In genomic region chr22:36343070-36343719, GRCh38 we compare ENCODE assay signal across 8 cellular contexts. TPM values are rescaled to one million over a fixed set of nuclear protein-coding genes. Genes with fewer than 3 reads are reported as not detected.
DNase-seq lines count a peak whose midpoint lies in the region; ATAC-seq and TF ChIP-seq lines count a peak whose summit lies in the region.

No MANE protein-coding gene starts in this region.

- ATAC-seq in HG03457 (IDR thresholded peaks at IDR 0.05; ENCODE audit: unreplicated experiment) (no peak), GM18867 (IDR thresholded peaks at IDR 0.05; ENCODE audit: unreplicated experiment) (no peak), HG02840 (IDR thresholded peaks at IDR 0.05; ENCODE audit: low FRiP score, unreplicated experiment) (no peak), HG02884 (IDR thresholded peaks at IDR 0.05; ENCODE audit: unreplicated experiment) (no peak)

- no peak for TF ChIP-seq CTCF in CD14-positive monocyte (IDR thresholded peaks at IDR 0.05)
- no peak for TF ChIP-seq CTCF in neutrophil (IDR thresholded peaks at IDR 0.05)

- H3K27ac Mint-ChIP-seq in CD14-positive monocyte = peak overlapping the region in 4 of 7 donors; percentile 62 to 79 (median 68)

- H3K4me3 Mint-ChIP-seq in CD14-positive monocyte = no peak overlapping the region

- H3K9me3 Mint-ChIP-seq in CD14-positive monocyte = no peaks in the 10 kb centered on the region

- H3K4me3 ChIP-seq in effector memory CD4-positive, alpha-beta T cell (ENCODE audit: insufficient read depth, low read depth, low read length, poor library complexity, severe bottlenecking) = no peak overlapping the region
- no peak overlapping the region for H3K4me3 ChIP-seq in neutrophil (ENCODE audit: low read depth in 1 of 2, low read length in 1 of 2)

- peaks cover 66 to 96% of the 10 kb centered on the region in 2 donors for H3K36me3 Mint-ChIP-seq in CD14-positive monocyte

- H3K9me3 ChIP-seq in effector memory CD4-positive, alpha-beta T cell (ENCODE audit: control insufficient read depth, low read length) = no peaks in the 10 kb centered on the region
- H3K9me3 ChIP-seq in neutrophil = no peaks in the 10 kb centered on the region

- peaks cover 21% of the 10 kb centered on the region for H3K4me1 Mint-ChIP-seq in CD14-positive monocyte

- H3K4me1 ChIP-seq in effector memory CD4-positive, alpha-beta T cell (ENCODE audit: control insufficient read depth, insufficient read depth, low read length, poor library complexity, severe bottlenecking) = peaks cover 50% of the 10 kb centered on the region
- H3K4me1 ChIP-seq in neutrophil (ENCODE audit: control insufficient read depth in 1 of 2, insufficient read depth in 1 of 2, low read depth in 1 of 2, low read length in 1 of 2) = peaks cover 7 to 19% of the 10 kb centered on the region in 2 experiments

- no peaks in the 10 kb centered on the region for H3K27me3 ChIP-seq in effector memory CD4-positive, alpha-beta T cell (replicated peaks; ENCODE audit: control insufficient read depth, insufficient read depth, low read length, poor library complexity, severe bottlenecking)
- no peaks in the 10 kb centered on the region for H3K27me3 ChIP-seq in neutrophil

- intact Hi-C loops in CD14-positive monocyte (cut with micrococcal nuclease) = no loop called here

- no peak for DNase-seq in CD14-positive monocyte (ENCODE audit: low spot score)
- peak; percentile 63 for DNase-seq in NCI-H69 (lab: John Stamatoyannopoulos, UW)
- DNase-seq in effector memory CD4-positive, alpha-beta T cell = no peak

- peaks cover 77% of the 10 kb centered on the region for H3K36me3 ChIP-seq in effector memory CD4-positive, alpha-beta T cell (ENCODE audit: control insufficient read depth, insufficient read depth, low read length)
- peaks cover 92% of the 10 kb centered on the region for H3K36me3 ChIP-seq in neutrophil

- peak overlapping the region; percentile 39 for H3K27ac ChIP-seq in effector memory CD4-positive, alpha-beta T cell (ENCODE audit: insufficient read depth, low read length, poor library complexity, severe bottlenecking)
- peak overlapping the region; percentile 58 for H3K27ac ChIP-seq in neutrophil

- peaks cover 0 to 1% (median 1%) of the 10 kb centered on the region in 3 donors for H3K27me3 Mint-ChIP-seq in CD14-positive monocyte (ENCODE audit: low read depth in 3 of 3)

RNA-seq across cellular contexts. Expression of gene MYH9, which starts 44.6 kb away (rescaled TPM):
- polyA plus RNA-seq in CD14-positive monocyte = 10 to 100 TPM; 35.6 to 79.5 TPM
